8 cellular contexts compared by ENCODE assay signal in genomic region chr12:15979096-15980091, GRCh38.
DNase-seq lines count a peak whose midpoint lies in the region; ATAC-seq and TF ChIP-seq lines count a peak whose summit lies in the region.

No MANE protein-coding gene starts in this region.

- H3K4me3 Mint-ChIP-seq in HFFc6 = peak overlapping the region; percentile 56

- DNase-seq in EL = peak; percentile 90
- peak; percentile 92 for DNase-seq in HFFc6
- peak; percentile 34 for DNase-seq in RPMI7951 (ENCODE audit: low read depth)
- no peak for DNase-seq in left cardiac atrium
- DNase-seq in thyroid gland = peak; percentile 18 to 22
- no peak for DNase-seq in T-helper 2 cell
- no peak for DNase-seq in NCI-H345 treated with DMSO at 0.1 percent for 48 hours (lab: John Stamatoyannopoulos, UW; ENCODE audit: unreplicated experiment)

- H3K4me3 ChIP-seq in thyroid gland (replicated peaks in 1 of 3) = no peak overlapping the region

- peaks cover 4% of the 10 kb centered on the region; the same call in 1 of the 2 replicates for H3K27me3 Mint-ChIP-seq in HFFc6 (ENCODE audit: insufficient read depth)

- no peaks in the 10 kb centered on the region for H3K36me3 ChIP-seq in thyroid gland

- peak overlapping the region; percentile 73 for H3K27ac Mint-ChIP-seq in HFFc6

- intact Hi-C loops in left cardiac atrium (cut with DNase I) = no loop called here
- intact Hi-C loops in thyroid gland (cut with DNase I) = no loop called here

- peaks cover 72% of the 10 kb centered on the region for H3K4me1 Mint-ChIP-seq in HFFc6 (ENCODE audit: low read depth)

- TF ChIP-seq CTCF in HFFc6 (IDR thresholded peaks at IDR 0.05) (peak; percentile 83), thyroid gland (IDR thresholded peaks at IDR 0.05) (peak in 5 of 6 experiments; percentile 25 to 57 (median 34))

- peak overlapping the region in 1 of 3 donors; percentile 2 for H3K27ac ChIP-seq in thyroid gland

- WGBS in thyroid gland, 2 donors = 49 to 74% methylated on average over 2 of the region's 2 CpGs

- no peaks in the 10 kb centered on the region for H3K9me3 Mint-ChIP-seq in HFFc6

- no peak for TF ChIP-seq POLR2A in thyroid gland (IDR thresholded peaks at IDR 0.05)

- H3K36me3 Mint-ChIP-seq in HFFc6 (ENCODE audit: low read depth) = peaks cover 18% of the 10 kb centered on the region

- H3K4me1 ChIP-seq in thyroid gland = peaks cover 0 to 3% of the 10 kb centered on the region in 2 donors

- H3K27me3 ChIP-seq in thyroid gland = no peaks in the 10 kb centered on the region

- peak; percentile 69 to 74 for ATAC-seq in left cardiac atrium
- no peak for ATAC-seq in GM21717 (IDR thresholded peaks at IDR 0.05; ENCODE audit: unreplicated experiment)

- no peaks in the 10 kb centered on the region for H3K9me3 ChIP-seq in thyroid gland

Comparison
In these comparisons a context has a peak if more than half of its experiments do, and no peak if none do; other contexts are left out.
1. DNase-seq: peak in EL (single experiment), HFFc6 (single experiment), RPMI7951 (single experiment) and thyroid gland (2 of 2); none in left cardiac atrium (single experiment), T-helper 2 cell (0 of 5) and NCI-H345 treated with DMSO at 0.1 percent for 48 hours (single experiment).